ENCODE assay signal across 17 cellular contexts in the genomic region with DNA sequence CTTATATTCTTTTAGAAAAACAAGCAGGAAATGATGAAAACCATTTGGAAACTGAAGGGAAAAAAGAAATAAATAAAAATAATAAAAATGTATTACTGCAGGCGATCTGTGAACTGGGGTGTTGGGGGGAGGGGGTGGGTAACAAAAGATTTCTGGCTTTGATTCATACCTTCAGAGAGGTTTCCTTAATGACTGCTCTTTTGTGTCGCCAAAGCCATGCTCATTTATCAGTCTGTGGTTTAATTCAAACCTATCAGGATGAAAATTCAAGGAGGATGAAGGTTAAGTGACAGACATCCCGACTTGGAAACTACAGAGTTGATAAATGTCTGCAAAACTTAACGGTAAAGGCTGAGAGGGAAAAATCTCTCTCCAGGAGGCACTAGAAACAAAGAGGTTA.
DNase-seq lines count a peak whose midpoint lies in the region; ATAC-seq and TF ChIP-seq lines count a peak whose summit lies in the region.
"Had no signal": no experiment of that assay in that cellular context is flagged by ENCODE, and none has a peak within 500 bp of the region (broad histone marks: within the 10 kb centered on the region; RNA-seq: fewer than 3 reads in every experiment).

No MANE protein-coding gene starts in this region.

- H3K4ac ChIP-seq in IMR-90 (ENCODE audit: low read depth, low read length) (no peak overlapping the region), neuronal stem cell (ENCODE audit: low read length) (no peak overlapping the region)

- H3K23ac ChIP-seq in IMR-90 (ENCODE audit: low read depth, low read length) (no peak overlapping the region), neuronal stem cell (ENCODE audit: low read depth, low read length, poor library complexity) (no peak overlapping the region)

- H3F3A ChIP-seq in GM23338 (replicated peaks; ENCODE audit: low read depth) (no peaks in the 10 kb centered on the region), GM23248 (ENCODE audit: insufficient read depth) (no peaks in the 10 kb centered on the region)

- no peak overlapping the region for H2BK5ac ChIP-seq in IMR-90 (ENCODE audit: low read depth, low read length, poor library complexity, severe bottlenecking)
- H2BK5ac ChIP-seq in neuronal stem cell (ENCODE audit: low read length) = no peak overlapping the region

- no peak for TF ChIP-seq POLR2A in IMR-90 (IDR thresholded peaks at IDR 0.05; ENCODE audit: low read depth, low read length)

- H3K27me3 Mint-ChIP-seq in GM23338 (ENCODE audit: insufficient read depth, low read depth, poor library complexity) = peaks cover 7% of the 10 kb centered on the region
- H3K27me3 Mint-ChIP-seq in brain = peaks cover 38% of the 10 kb centered on the region

- H2AFZ ChIP-seq in GM23338 = no peak overlapping the region
- no peak overlapping the region for H2AFZ ChIP-seq in IMR-90 (replicated peaks; ENCODE audit: low read length, poor library complexity)
- H2AFZ ChIP-seq in neuronal stem cell (ENCODE audit: low read length) = no peak overlapping the region
- H2AFZ ChIP-seq in GM23248 = no peak overlapping the region

- H3K36me3 ChIP-seq in GM23338 (ENCODE audit: insufficient read depth) (no peaks in the 10 kb centered on the region), IMR-90 (ENCODE audit: control insufficient read depth, insufficient read depth, low read length) (no peaks in the 10 kb centered on the region), neuronal stem cell (replicated peaks in 1 of 2; ENCODE audit: control insufficient read depth in 2 of 2, insufficient read depth in 2 of 2, low read length in 2 of 2) (no peaks in the 10 kb centered on the region), GM23248 (ENCODE audit: low read depth) (no peaks in the 10 kb centered on the region)

- no peaks in the 10 kb centered on the region for H3K79me1 ChIP-seq in IMR-90 (ENCODE audit: low read depth in 1 of 2, low read length in 2 of 2)
- H3K79me1 ChIP-seq in neuronal stem cell (ENCODE audit: low read depth, low read length) = no peaks in the 10 kb centered on the region

- H3K4me2 ChIP-seq in GM23338 (peak overlapping the region; percentile 56; the same call in 1 of the 2 replicates), IMR-90 (ENCODE audit: low read depth, low read length) (no peak overlapping the region), neuronal stem cell (ENCODE audit: insufficient read depth, low read length, poor library complexity, severe bottlenecking) (no peak overlapping the region), GM23248 (ENCODE audit: unreplicated experiment) (no peak overlapping the region)

- H3K27me3 ChIP-seq in GM23338 (ENCODE audit: insufficient read depth) (no peaks in the 10 kb centered on the region), IMR-90 (ENCODE audit: control insufficient read depth, insufficient read depth, low read length) (no peaks in the 10 kb centered on the region; the same call in 1 of the 2 replicates), neuronal stem cell (ENCODE audit: control insufficient read depth in 3 of 3, insufficient read depth in 3 of 3, low read depth in 1 of 3, low read length in 3 of 3) (no peaks in the 10 kb centered on the region), GM23248 (replicated peaks; ENCODE audit: insufficient read depth) (peaks cover 5% of the 10 kb centered on the region; the same call in 1 of the 2 replicates)

- no peak overlapping the region for H2BK120ac ChIP-seq in IMR-90 (ENCODE audit: low read depth, low read length)
- no peak overlapping the region for H2BK120ac ChIP-seq in neuronal stem cell (ENCODE audit: low read depth, low read length)

- TF ChIP-seq CTCF in GM23338 (conservative IDR thresholded peaks at IDR 0.05; ENCODE audit: low read depth in 2 of 2) (no peak), IMR-90 (conservative IDR thresholded peaks at IDR 0.05; ENCODE audit: low read depth, low read length) (no peak), brain (conservative IDR thresholded peaks at IDR 0.05) (no peak)

- H2BK12ac ChIP-seq in neuronal stem cell (ENCODE audit: low read length) = no peak overlapping the region

- H3K9me3 ChIP-seq in IMR-90 (ENCODE audit: control insufficient read depth, insufficient read depth, low read length) (no peaks in the 10 kb centered on the region), neuronal stem cell (replicated peaks in 1 of 2; ENCODE audit: control insufficient read depth in 2 of 2, insufficient read depth in 1 of 2, low read depth in 1 of 2, low read length in 2 of 2) (no peaks in the 10 kb centered on the region), GM23248 (ENCODE audit: low read depth) (no peaks in the 10 kb centered on the region)

- ATAC-seq in GM23338 = no peak
- ATAC-seq in IMR-90 (ENCODE audit: low read depth) = no peak
- no peak for ATAC-seq in left ventricle myocardium superior
- ATAC-seq in GM18907 (IDR thresholded peaks at IDR 0.05; ENCODE audit: unreplicated experiment) = no peak

- H4K8ac ChIP-seq in IMR-90 (ENCODE audit: low read depth in 2 of 2, low read length in 2 of 2) (no peak overlapping the region), neuronal stem cell (ENCODE audit: low read depth, low read length) (no peak overlapping the region)

- H3K4me1 ChIP-seq in GM23338 (ENCODE audit: insufficient read depth) (peaks cover 32% of the 10 kb centered on the region), IMR-90 (ENCODE audit: control insufficient read depth, insufficient read depth, low read length) (peaks cover 2% of the 10 kb centered on the region; the same call in 1 of the 2 replicates), neuronal stem cell (ENCODE audit: control insufficient read depth in 2 of 2, insufficient read depth in 1 of 2, low read depth in 1 of 2, low read length in 2 of 2) (peaks cover 0 to 29% of the 10 kb centered on the region in 2 donors), GM23248 (ENCODE audit: insufficient read depth) (no peaks in the 10 kb centered on the region)

- H3K36me3 Mint-ChIP-seq in GM23338 (ENCODE audit: low read depth) (no peaks in the 10 kb centered on the region), brain (no peaks in the 10 kb centered on the region)

- H3K9me3 Mint-ChIP-seq in GM23338 (no peaks in the 10 kb centered on the region), brain (peaks cover 0 to 9% (median 0%) of the 10 kb centered on the region in 5 experiments)
- H3K9me3 Mint-ChIP-seq: CD4-positive, alpha-beta T cell had no signal

- H3K4me1 Mint-ChIP-seq in GM23338 = peaks cover 39% of the 10 kb centered on the region
- peaks cover 39% of the 10 kb centered on the region for H3K4me1 Mint-ChIP-seq in brain
- H3K4me1 Mint-ChIP-seq: B cell had no signal

- in situ Hi-C loops in IMR-90 (cut with MboI; ENCODE audit: low sequenced_read_pairs) = loop anchor here (25.0 kb wide), 1 partner anchor 987 kb away; the partner anchor contains the start of gene TLE4
- in situ Hi-C loops in GM23248 (cut with MboI) = no loop called here

- H2BK15ac ChIP-seq in IMR-90 (ENCODE audit: low read depth, low read length) (no peak overlapping the region), neuronal stem cell (ENCODE audit: low read length) (no peak overlapping the region)

- no peaks in the 10 kb centered on the region for H3K9me1 ChIP-seq in IMR-90 (ENCODE audit: insufficient read depth, low read length)

- H2BK20ac ChIP-seq in IMR-90 (ENCODE audit: low read depth, low read length) = no peak overlapping the region; the same call in 1 of the 2 replicates

- H3K79me2 ChIP-seq in GM23338 (replicated peaks; ENCODE audit: insufficient read depth) = no peaks in the 10 kb centered on the region
- no peaks in the 10 kb centered on the region for H3K79me2 ChIP-seq in GM23248 (ENCODE audit: insufficient read depth)

- no CpG with 5 or more reads among the region's 4 CpGs for WGBS in IMR-90 (ENCODE audit: extremely low coverage in 2 of 2, insufficient read length in 1 of 2), 2 experiments
- no CpG with 5 or more reads among the region's 4 CpGs for WGBS in neuronal stem cell (ENCODE audit: extremely low coverage in 2 of 2, insufficient read length in 2 of 2, insufficient replicate concordance in 1 of 2), 2 donors
- WGBS in GM23248 (ENCODE audit: low coverage in 1 of 2, low lambda C conversion rate in 2 of 2, missing lambda C conversion rate in 2 of 2), 2 experiments = 42 to 45% methylated on average over 4 of the region's 4 CpGs

- H3K18ac ChIP-seq in IMR-90 (ENCODE audit: low read depth, low read length) (peak overlapping the region; percentile 47; the same call in 1 of the 2 replicates), neuronal stem cell (ENCODE audit: low read length) (no peak overlapping the region)

- H3K4me3 Mint-ChIP-seq in GM23338 (no peak overlapping the region), brain (peak overlapping the region in 3 of 5 experiments; percentile 5 to 27 (median 21))
- H3K4me3 Mint-ChIP-seq: B cell; CD4-positive, alpha-beta T cell had no signal

- BruUV-seq in IMR-90 (replicated peaks; lab: Mats Ljungman, UMichigan) = no TSS peak

- no peak for TF ChIP-seq RAD21 in IMR-90 (IDR thresholded peaks at IDR 0.05; ENCODE audit: low read length)

- no peak overlapping the region for H4K5ac ChIP-seq in IMR-90 (ENCODE audit: low read depth, low read length)

- H3K27ac Mint-ChIP-seq in GM23338 (no peak overlapping the region), brain (peak overlapping the region in 2 of 5 experiments; percentile 16 to 27)
- H3K27ac Mint-ChIP-seq: B cell; CD4-positive, alpha-beta T cell had no signal

- dilution Hi-C loops in IMR-90 (cut with HindIII; ENCODE audit: low sequenced_read_pairs, unreplicated experiment) = no loop called here

- POLR2A ChIA-PET in IMR-90 (lab: Charles Lee; ENCODE audit: unreplicated experiment) = no interaction called here

- no peak overlapping the region for H3K14ac ChIP-seq in IMR-90 (replicated peaks; ENCODE audit: low read depth, low read length)
- H3K14ac ChIP-seq in neuronal stem cell (ENCODE audit: low read length) = no peak overlapping the region

- no peak overlapping the region for H3K27ac ChIP-seq in GM23338 (ENCODE audit: low read depth)
- H3K27ac ChIP-seq in IMR-90 (ENCODE audit: insufficient read depth, low read length) = no peak overlapping the region
- H3K27ac ChIP-seq in neuronal stem cell (replicated peaks; ENCODE audit: low read length) = peak overlapping the region; percentile 87
- no peak overlapping the region for H3K27ac ChIP-seq in GM23248

- no peak overlapping the region for H3K56ac ChIP-seq in IMR-90 (ENCODE audit: extremely low read depth, insufficient read depth, low read length)

- H4K20me1 ChIP-seq in GM23338 (replicated peaks; ENCODE audit: insufficient read depth) (no peaks in the 10 kb centered on the region), IMR-90 (ENCODE audit: insufficient read depth, low read length) (no peaks in the 10 kb centered on the region), GM23248 (ENCODE audit: insufficient read depth) (no peaks in the 10 kb centered on the region)

- no peak overlapping the region for H3K9ac ChIP-seq in IMR-90 (ENCODE audit: low read depth, low read length)
- H3K9ac ChIP-seq in neuronal stem cell (ENCODE audit: low read depth, low read length, poor library complexity) = no peak overlapping the region
- no peak overlapping the region for H3K9ac ChIP-seq in GM23248

- CTCF ChIA-PET in IMR-90 (lab: Yijun Ruan, JAX) = no interaction called here

- H2AK9ac ChIP-seq in IMR-90 (replicated peaks; ENCODE audit: low read depth, low read length, poor library complexity) = no peak overlapping the region

- intact Hi-C loops in IMR-90 (cut with micrococcal nuclease) = no loop called here
- intact Hi-C loops in left ventricle myocardium superior (cut with micrococcal nuclease) = no loop called here

- no peaks in the 10 kb centered on the region for H3K9me2 ChIP-seq in GM23338 (ENCODE audit: insufficient read depth)
- no peaks in the 10 kb centered on the region for H3K9me2 ChIP-seq in GM23248 (ENCODE audit: insufficient read depth)

- H4K91ac ChIP-seq in IMR-90 (ENCODE audit: insufficient read depth, low read depth, low read length) = no peak overlapping the region
- H4K91ac ChIP-seq in neuronal stem cell (ENCODE audit: low read depth, low read length, poor library complexity) = no peak overlapping the region

- no peak overlapping the region for H2AK5ac ChIP-seq in IMR-90 (ENCODE audit: low read depth, low read length)
- H2AK5ac ChIP-seq in neuronal stem cell (ENCODE audit: low read depth, low read length) = no peak overlapping the region

- DNase-seq in GM23338 (ENCODE audit: low spot score) = no peak
- DNase-seq in IMR-90 = no peak
- DNase-seq in neuronal stem cell (ENCODE audit: low spot score) = peak; percentile 37
- no peak for DNase-seq in left ventricle myocardium superior
- DNase-seq in COLO829 (ENCODE audit: low spot score) = no peak
- no peak for DNase-seq in GM23248
- DNase-seq: Calu3; CD4-positive, alpha-beta T cell; DMS53; Karpas-422; MM.1S; NCI-H2029; NCI-H226; SHP77 treated with DMSO at 0.1 percent for 48 hours had no signal

- no peak overlapping the region for H3K4me3 ChIP-seq in GM23338
- H3K4me3 ChIP-seq in IMR-90 (ENCODE audit: insufficient read depth, low read depth, low read length) = no peak overlapping the region
- H3K4me3 ChIP-seq in neuronal stem cell (ENCODE audit: low read length in 2 of 2) = no peak overlapping the region
- no peak overlapping the region for H3K4me3 ChIP-seq in GM23248
